Comparison of ENCODE assay signal across 10 cellular contexts in genomic region chr10:86523348-86523747, GRCh38. TPM values are rescaled to one million over a fixed set of nuclear protein-coding genes. Genes with fewer than 3 reads are reported as not detected.
DNase-seq lines count a peak whose midpoint lies in the region; TF ChIP-seq lines count a peak whose summit lies in the region.
"Had no signal": no experiment of that assay in that cellular context is flagged by ENCODE, and none has a peak within 500 bp of the region (broad histone marks: within the 10 kb centered on the region; RNA-seq: fewer than 3 reads in every experiment).

No MANE protein-coding gene starts in this region.

- peaks cover 39 to 56% (median 46%) of the 10 kb centered on the region in 10 experiments for H3K4me1 ChIP-seq in BLaER1 treated with 17β-estradiol and CSF1 and Interleukin-3, amounts not matched to agents 10 nM and 100 nM
- H3K4me1 ChIP-seq in liver (ENCODE audit: control insufficient read depth in 4 of 4, insufficient read depth in 4 of 4, low read length in 3 of 4) = peaks cover 6 to 39% (median 32%) of the 10 kb centered on the region in 4 donors
- H3K4me1 ChIP-seq in vagina = peaks cover 45% of the 10 kb centered on the region
- H3K4me1 ChIP-seq in effector memory CD4-positive, alpha-beta T cell (ENCODE audit: control insufficient read depth, insufficient read depth, low read length, poor library complexity, severe bottlenecking) = peaks cover 23% of the 10 kb centered on the region

- peaks cover 20% of the 10 kb centered on the region for H3K36me3 Mint-ChIP-seq in activated T-helper 2 cell treated with anti-CD3 and anti-CD28 coated beads, Interferon-gamma antibody, Interleukin-2, Interleukin-4, amounts not matched to agents 10 μg/mL and 5 μg/mL and 100 μg/mL, durations not matched to agents 14 hours and 24 hours and 36 hours (ENCODE audit: low read depth)

- H3K4me3 ChIP-seq in BLaER1 treated with 17β-estradiol and CSF1 and Interleukin-3, amounts not matched to agents 10 nM and 100 nM = peak overlapping the region in 7 of 10 experiments; percentile 92 to 99 (median 95); a peak in 5 of 20 replicates
- H3K4me3 ChIP-seq in liver (ENCODE audit: low read depth in 1 of 3, low read length in 3 of 3) (no peak overlapping the region), vagina (no peak overlapping the region)
- H3K4me3 ChIP-seq in effector memory CD4-positive, alpha-beta T cell (ENCODE audit: insufficient read depth, low read depth, low read length, poor library complexity, severe bottlenecking) = no peak overlapping the region

- H3K36me3 ChIP-seq in BLaER1 treated with 17β-estradiol and CSF1 and Interleukin-3, amounts not matched to agents 10 nM and 100 nM = peaks cover 2 to 17% (median 4%) of the 10 kb centered on the region in 11 experiments; a peak in 16 of 22 replicates
- no peaks in the 10 kb centered on the region for H3K36me3 ChIP-seq in liver (ENCODE audit: control insufficient read depth in 4 of 4, insufficient read depth in 3 of 4, low read depth in 1 of 4, low read length in 3 of 4)
- no peaks in the 10 kb centered on the region for H3K36me3 ChIP-seq in vagina
- no peaks in the 10 kb centered on the region for H3K36me3 ChIP-seq in effector memory CD4-positive, alpha-beta T cell (ENCODE audit: control insufficient read depth, insufficient read depth, low read length)

- 46% methylated on average over 1 of the region's 1 CpG for WGBS in liver

- H3K9me3 Mint-ChIP-seq in activated T-helper 2 cell treated with anti-CD3 and anti-CD28 coated beads, Interferon-gamma antibody, Interleukin-2, Interleukin-4, amounts not matched to agents 10 μg/mL and 5 μg/mL and 100 μg/mL, durations not matched to agents 14 hours and 24 hours and 36 hours = no peaks in the 10 kb centered on the region
- H3K9me3 Mint-ChIP-seq: central memory CD8-positive, alpha-beta T cell had no signal

- peak overlapping the region; percentile 92 for H3K4me3 Mint-ChIP-seq in activated T-helper 2 cell treated with anti-CD3 and anti-CD28 coated beads, Interferon-gamma antibody, Interleukin-2, Interleukin-4, amounts not matched to agents 10 μg/mL and 5 μg/mL and 100 μg/mL, durations not matched to agents 14 hours and 24 hours and 36 hours (ENCODE audit: low read depth)

- H3K4me1 Mint-ChIP-seq in activated T-helper 2 cell treated with anti-CD3 and anti-CD28 coated beads, Interferon-gamma antibody, Interleukin-2, Interleukin-4, amounts not matched to agents 10 μg/mL and 5 μg/mL and 100 μg/mL, durations not matched to agents 14 hours and 24 hours and 36 hours (ENCODE audit: low read depth) = peaks cover 36% of the 10 kb centered on the region

- peak; percentile 53 for DNase-seq in HT-29 (ENCODE audit: low spot score)
- no peak for DNase-seq in activated T-helper 2 cell treated with anti-CD3 and anti-CD28 coated beads, Interferon-gamma antibody, Interleukin-2, Interleukin-4, amounts not matched to agents 10 μg/mL and 5 μg/mL and 100 μg/mL, durations not matched to agents 14 hours and 24 hours and 36 hours (ENCODE audit: low spot score)
- no peak for DNase-seq in COLO829 (ENCODE audit: low spot score)
- DNase-seq in vagina (ENCODE audit: extremely low spot score in 2 of 2) = no peak
- DNase-seq in HuH-7 (ENCODE audit: low spot score) = no peak
- no peak for DNase-seq in effector memory CD4-positive, alpha-beta T cell
- DNase-seq: NCI-H446 treated with DMSO at 0.1 percent for 48 hours had no signal

- H3K27ac Mint-ChIP-seq in activated T-helper 2 cell treated with anti-CD3 and anti-CD28 coated beads, Interferon-gamma antibody, Interleukin-2, Interleukin-4, amounts not matched to agents 10 μg/mL and 5 μg/mL and 100 μg/mL, durations not matched to agents 14 hours and 24 hours and 36 hours = no peak overlapping the region

- H3K27ac ChIP-seq in BLaER1 treated with 17β-estradiol and CSF1 and Interleukin-3, amounts not matched to agents 10 nM and 100 nM = peak overlapping the region in 3 of 11 experiments; percentile 97 to 99 (median 98); a peak in 4 of 22 replicates
- H3K27ac ChIP-seq in liver (ENCODE audit: low read depth in 1 of 2, low read length in 2 of 2) = no peak overlapping the region
- no peak overlapping the region for H3K27ac ChIP-seq in vagina
- H3K27ac ChIP-seq in effector memory CD4-positive, alpha-beta T cell (ENCODE audit: insufficient read depth, low read length, poor library complexity, severe bottlenecking) = no peak overlapping the region

- H3K27me3 ChIP-seq in BLaER1 treated with 17β-estradiol and CSF1 and Interleukin-3, amounts not matched to agents 10 nM and 100 nM = no peaks in the 10 kb centered on the region; a peak in 1 of 22 replicates
- H3K27me3 ChIP-seq in liver (ENCODE audit: control insufficient read depth in 4 of 4, insufficient read depth in 4 of 4, low read length in 3 of 4) (no peaks in the 10 kb centered on the region), vagina (no peaks in the 10 kb centered on the region)
- no peaks in the 10 kb centered on the region for H3K27me3 ChIP-seq in effector memory CD4-positive, alpha-beta T cell (replicated peaks; ENCODE audit: control insufficient read depth, insufficient read depth, low read length, poor library complexity, severe bottlenecking)

- no peaks in the 10 kb centered on the region for H3K27me3 Mint-ChIP-seq in activated T-helper 2 cell treated with anti-CD3 and anti-CD28 coated beads, Interferon-gamma antibody, Interleukin-2, Interleukin-4, amounts not matched to agents 10 μg/mL and 5 μg/mL and 100 μg/mL, durations not matched to agents 14 hours and 24 hours and 36 hours (ENCODE audit: low read depth)
- H3K27me3 Mint-ChIP-seq: central memory CD8-positive, alpha-beta T cell had no signal

- intact Hi-C loops in activated T-helper 2 cell treated with anti-CD3 and anti-CD28 coated beads, Interferon-gamma antibody, Interleukin-2, Interleukin-4, amounts not matched to agents 10 μg/mL and 5 μg/mL and 100 μg/mL, durations not matched to agents 14 hours and 24 hours and 36 hours (cut with micrococcal nuclease) = loop anchor here (5.0 kb wide), 1 partner anchor 1339 kb away; the partner anchor contains the start of genes KLLN and PTEN
- intact Hi-C loops in vagina (cut with DNase I) = no loop called here

- H3K9ac ChIP-seq in BLaER1 treated with 17β-estradiol and CSF1 and Interleukin-3, amounts not matched to agents 10 nM and 100 nM = peak overlapping the region in 5 of 11 experiments; percentile 96 to 99 (median 98); a peak in 6 of 22 replicates
- H3K9ac ChIP-seq in liver (ENCODE audit: low read depth in 1 of 2, low read length in 2 of 2) = no peak overlapping the region

- peaks cover 25 to 34% (median 27%) of the 10 kb centered on the region in 11 experiments for H4K20me1 ChIP-seq in BLaER1 treated with 17β-estradiol and CSF1 and Interleukin-3, amounts not matched to agents 10 nM and 100 nM

- H3K9me3 ChIP-seq in BLaER1 treated with 17β-estradiol and CSF1 and Interleukin-3, amounts not matched to agents 10 nM and 100 nM (replicated peaks in 1 of 11) = no peaks in the 10 kb centered on the region
- H3K9me3 ChIP-seq in liver (ENCODE audit: control insufficient read depth in 4 of 4, low read length in 3 of 4) = no peaks in the 10 kb centered on the region
- no peaks in the 10 kb centered on the region for H3K9me3 ChIP-seq in vagina
- no peaks in the 10 kb centered on the region for H3K9me3 ChIP-seq in effector memory CD4-positive, alpha-beta T cell (ENCODE audit: control insufficient read depth, low read length)

- TF ChIP-seq POLR2A in vagina (IDR thresholded peaks at IDR 0.05) = no peak

- peak overlapping the region; percentile 80 to 96 (median 92) for H3K4me2 ChIP-seq in BLaER1 treated with 17β-estradiol and CSF1 and Interleukin-3, amounts not matched to agents 10 nM and 100 nM

- peak; percentile 21 to 44 for TF ChIP-seq RAD21 in liver (IDR thresholded peaks at IDR 0.05)

- TF ChIP-seq CTCF in liver (IDR thresholded peaks at IDR 0.05; ENCODE audit: low read depth, low read length, missing input control) (peak; percentile 15), vagina (IDR thresholded peaks at IDR 0.05) (no peak)

TF ChIP-seq in liver, 16 proteins besides CTCF, POLR2A, EP300 and RAD21 (continues in another document):
- TF ChIP-seq SP1 (IDR thresholded peaks at IDR 0.05) = no peak
- no peak for TF ChIP-seq HNF4G (IDR thresholded peaks at IDR 0.05)
- no peak for TF ChIP-seq YY1 (IDR thresholded peaks at IDR 0.05)
- no peak for TF ChIP-seq REST (IDR thresholded peaks at IDR 0.05)
- no peak for TF ChIP-seq ATF3 (IDR thresholded peaks at IDR 0.05)
- TF ChIP-seq GABPA (IDR thresholded peaks at IDR 0.05 in 1 of 2, conservative IDR thresholded peaks at IDR 0.05 in 1 of 2) = no peak

RNA-seq across cellular contexts. Expression of gene WAPL, which starts 1.8 kb away (rescaled TPM):
- total RNA-seq in HT-29 (2014; rRNA removed; shearing (Covaris generic)) = 20.8 and 23.5 TPM in 2 replicates
- 50.0 and 51.4 TPM in 2 replicates for total RNA-seq in activated T-helper 2 cell treated with anti-CD3 and anti-CD28 coated beads, Interferon-gamma antibody, Interleukin-2, Interleukin-4, amounts not matched to agents 10 μg/mL and 5 μg/mL and 100 μg/mL, durations not matched to agents 14 hours and 24 hours and 36 hours
- 10 to 100 TPM; 36.1 to 37.9 TPM for total RNA-seq in liver
- polyA plus RNA-seq in liver = 10 to 100 TPM in 1 of 2 donors, 1 to 10 TPM in 1; 9.7 to 12.0 TPM
- total RNA-seq in vagina = 26.5 TPM

Comparison
In these comparisons a context has a peak if more than half of its experiments do, and no peak if none do; other contexts are left out.
1. H3K4me3 ChIP-seq: peak in BLaER1 treated with 17β-estradiol and CSF1 and Interleukin-3, amounts not matched to agents 10 nM and 100 nM (7 of 10); none in liver (0 of 3), vagina (0 of 2) and effector memory CD4-positive, alpha-beta T cell (single experiment).